In genomic region chr3:182792901-182793662, GRCh38 we compare ENCODE assay signal across 8 cellular contexts. TPM values are rescaled to one million over a fixed set of nuclear protein-coding genes. Genes with fewer than 3 reads are reported as not detected.
A peak's percentile ranks its signal among the peaks of the same experiment; 100 is the strongest.
DNase-seq lines count a peak whose midpoint lies in the region; ATAC-seq and TF ChIP-seq lines count a peak whose summit lies in the region.

Gene ATP11B, plus strand, starts transcription at chr3:182793504. Its CDS starts 256 bp downstream, at chr3:182793760.

- peaks cover 29% of the 10 kb centered on the region for H3K4me1 Mint-ChIP-seq in activated T-helper 2 cell treated with anti-CD3 and anti-CD28 coated beads, Interferon-gamma antibody, Interleukin-2, Interleukin-4, amounts not matched to agents 10 μg/mL and 5 μg/mL and 100 μg/mL, durations not matched to agents 14 hours and 24 hours and 36 hours (ENCODE audit: low read depth)
- peaks cover 40 to 45% of the 10 kb centered on the region in 2 donors for H3K4me1 Mint-ChIP-seq in natural killer cell

- H3K36me3 ChIP-seq in RWPE2 (ENCODE audit: low read depth) = no peaks in the 10 kb centered on the region

- peak; percentile 59 for ATAC-seq in GM21576 (IDR thresholded peaks at IDR 0.05; ENCODE audit: unreplicated experiment)
- ATAC-seq in RWPE2 (ENCODE audit: low read depth) = peak; percentile 50
- peak; percentile 76 to 92 (median 83) for ATAC-seq in natural killer cell

- H3K4me3 ChIP-seq in RWPE2 (ENCODE audit: severe bottlenecking) (peak within 1 kb of the TSS; percentile 100), fibroblast of mammary gland (ENCODE audit: control insufficient read depth, low read depth, low read length) (peak within 1 kb of the TSS; percentile 93)

- TF ChIP-seq RAD21 in Ishikawa (IDR thresholded peaks at IDR 0.05; ENCODE audit: low read depth) = no peak

- H3K27me3 Mint-ChIP-seq in activated T-helper 2 cell treated with anti-CD3 and anti-CD28 coated beads, Interferon-gamma antibody, Interleukin-2, Interleukin-4, amounts not matched to agents 10 μg/mL and 5 μg/mL and 100 μg/mL, durations not matched to agents 14 hours and 24 hours and 36 hours (ENCODE audit: low read depth) = no peaks in the 10 kb centered on the region
- H3K27me3 Mint-ChIP-seq in natural killer cell (ENCODE audit: low read depth in 2 of 2) = peaks cover 0 to 5% of the 10 kb centered on the region in 2 donors

- H3K9me3 Mint-ChIP-seq in activated T-helper 2 cell treated with anti-CD3 and anti-CD28 coated beads, Interferon-gamma antibody, Interleukin-2, Interleukin-4, amounts not matched to agents 10 μg/mL and 5 μg/mL and 100 μg/mL, durations not matched to agents 14 hours and 24 hours and 36 hours = no peaks in the 10 kb centered on the region
- H3K9me3 Mint-ChIP-seq in natural killer cell = no peaks in the 10 kb centered on the region

- peaks cover 29% of the 10 kb centered on the region for H3K36me3 Mint-ChIP-seq in activated T-helper 2 cell treated with anti-CD3 and anti-CD28 coated beads, Interferon-gamma antibody, Interleukin-2, Interleukin-4, amounts not matched to agents 10 μg/mL and 5 μg/mL and 100 μg/mL, durations not matched to agents 14 hours and 24 hours and 36 hours (ENCODE audit: low read depth)
- no peaks in the 10 kb centered on the region for H3K36me3 Mint-ChIP-seq in natural killer cell

- DNase-seq in DMS79 treated with DMSO at 0.1 percent for 48 hours (lab: John Stamatoyannopoulos, UW) (peak; percentile 61), RWPE2 (ENCODE audit: low spot score) (peak; percentile 61), fibroblast of mammary gland (ENCODE audit: low read depth) (peak; percentile 49), natural killer cell (peak; percentile 82)
- peak; percentile 75 for DNase-seq in activated T-helper 2 cell treated with anti-CD3 and anti-CD28 coated beads, Interferon-gamma antibody, Interleukin-2, Interleukin-4, amounts not matched to agents 10 μg/mL and 5 μg/mL and 100 μg/mL, durations not matched to agents 14 hours and 24 hours and 36 hours (ENCODE audit: low spot score)
- peak; percentile 72 to 88 (median 78) for DNase-seq in stimulated activated naive CD4-positive, alpha-beta T cell (lab: John Stamatoyannopoulos, UW)

- peaks cover 6% of the 10 kb centered on the region for H3K4me1 ChIP-seq in RWPE2 (ENCODE audit: insufficient read depth, poor library complexity, severe bottlenecking)

- TF ChIP-seq CTCF in RWPE2 (IDR thresholded peaks at IDR 0.05; ENCODE audit: poor library complexity, severe bottlenecking) = no peak
- TF ChIP-seq CTCF in fibroblast of mammary gland (conservative IDR thresholded peaks at IDR 0.05; ENCODE audit: control insufficient read depth, insufficient read depth, low read depth, low read length) = no peak
- no peak for TF ChIP-seq CTCF in natural killer cell (IDR thresholded peaks at IDR 0.05)

- no peak for TF ChIP-seq EP300 in Ishikawa (IDR thresholded peaks at IDR 0.05; ENCODE audit: borderline replicate concordance)

- no peaks in the 10 kb centered on the region for H3K27me3 ChIP-seq in RWPE2 (ENCODE audit: insufficient read depth, poor library complexity, severe bottlenecking)

- H3K4me3 Mint-ChIP-seq in activated T-helper 2 cell treated with anti-CD3 and anti-CD28 coated beads, Interferon-gamma antibody, Interleukin-2, Interleukin-4, amounts not matched to agents 10 μg/mL and 5 μg/mL and 100 μg/mL, durations not matched to agents 14 hours and 24 hours and 36 hours (ENCODE audit: low read depth) = peak within 1 kb of the TSS; percentile 97
- H3K4me3 Mint-ChIP-seq in natural killer cell = peak within 1 kb of the TSS; percentile 99

- peak within 1 kb of the TSS; percentile 97 for H3K27ac Mint-ChIP-seq in activated T-helper 2 cell treated with anti-CD3 and anti-CD28 coated beads, Interferon-gamma antibody, Interleukin-2, Interleukin-4, amounts not matched to agents 10 μg/mL and 5 μg/mL and 100 μg/mL, durations not matched to agents 14 hours and 24 hours and 36 hours
- peak within 1 kb of the TSS; percentile 97 to 98 for H3K27ac Mint-ChIP-seq in natural killer cell

- H3K9me3 ChIP-seq in RWPE2 (ENCODE audit: severe bottlenecking) = no peaks in the 10 kb centered on the region

- intact Hi-C loops in activated T-helper 2 cell treated with anti-CD3 and anti-CD28 coated beads, Interferon-gamma antibody, Interleukin-2, Interleukin-4, amounts not matched to agents 10 μg/mL and 5 μg/mL and 100 μg/mL, durations not matched to agents 14 hours and 24 hours and 36 hours (cut with micrococcal nuclease) = loop anchor here (5.0 to 10.0 kb wide), 4 partner anchors 69 to 642 kb away; partner anchors contain the start of gene MCCC1
- intact Hi-C loops in natural killer cell (cut with micrococcal nuclease) = loop anchor here (10.0 kb wide), 1 partner anchor 172 kb away; no protein-coding TSS in a partner anchor

- H3K27ac ChIP-seq in RWPE2 (ENCODE audit: poor library complexity, severe bottlenecking) = peak within 1 kb of the TSS; percentile 66

TF ChIP-seq in Ishikawa, 13 proteins besides CTCF, POLR2A, EP300 and RAD21:
- TF ChIP-seq USF1 (IDR thresholded peaks at IDR 0.05) (no peak), CREB1 (IDR thresholded peaks at IDR 0.05; ENCODE audit: low read depth) (peak; percentile 76), TCF12 (IDR thresholded peaks at IDR 0.05; ENCODE audit: low read depth) (no peak; the same call in 1 of the 2 replicates), YY1 (IDR thresholded peaks at IDR 0.05; ENCODE audit: low read depth) (0 out of 2 replicates have a peak, but pooled peaks have one; percentile 62), CEBPB (IDR thresholded peaks at IDR 0.05) (no peak), TAF1 (IDR thresholded peaks at IDR 0.05; ENCODE audit: low read depth) (peak; percentile 44), ZBTB7A (IDR thresholded peaks at IDR 0.05; ENCODE audit: low read depth) (peak; percentile 88), FOXM1 (IDR thresholded peaks at IDR 0.05; ENCODE audit: borderline replicate concordance, low read depth) (no peak), MAX (IDR thresholded peaks at IDR 0.05) (no peak; the same call in 1 of the 2 replicates)
- TF ChIP-seq, protein P1, sequence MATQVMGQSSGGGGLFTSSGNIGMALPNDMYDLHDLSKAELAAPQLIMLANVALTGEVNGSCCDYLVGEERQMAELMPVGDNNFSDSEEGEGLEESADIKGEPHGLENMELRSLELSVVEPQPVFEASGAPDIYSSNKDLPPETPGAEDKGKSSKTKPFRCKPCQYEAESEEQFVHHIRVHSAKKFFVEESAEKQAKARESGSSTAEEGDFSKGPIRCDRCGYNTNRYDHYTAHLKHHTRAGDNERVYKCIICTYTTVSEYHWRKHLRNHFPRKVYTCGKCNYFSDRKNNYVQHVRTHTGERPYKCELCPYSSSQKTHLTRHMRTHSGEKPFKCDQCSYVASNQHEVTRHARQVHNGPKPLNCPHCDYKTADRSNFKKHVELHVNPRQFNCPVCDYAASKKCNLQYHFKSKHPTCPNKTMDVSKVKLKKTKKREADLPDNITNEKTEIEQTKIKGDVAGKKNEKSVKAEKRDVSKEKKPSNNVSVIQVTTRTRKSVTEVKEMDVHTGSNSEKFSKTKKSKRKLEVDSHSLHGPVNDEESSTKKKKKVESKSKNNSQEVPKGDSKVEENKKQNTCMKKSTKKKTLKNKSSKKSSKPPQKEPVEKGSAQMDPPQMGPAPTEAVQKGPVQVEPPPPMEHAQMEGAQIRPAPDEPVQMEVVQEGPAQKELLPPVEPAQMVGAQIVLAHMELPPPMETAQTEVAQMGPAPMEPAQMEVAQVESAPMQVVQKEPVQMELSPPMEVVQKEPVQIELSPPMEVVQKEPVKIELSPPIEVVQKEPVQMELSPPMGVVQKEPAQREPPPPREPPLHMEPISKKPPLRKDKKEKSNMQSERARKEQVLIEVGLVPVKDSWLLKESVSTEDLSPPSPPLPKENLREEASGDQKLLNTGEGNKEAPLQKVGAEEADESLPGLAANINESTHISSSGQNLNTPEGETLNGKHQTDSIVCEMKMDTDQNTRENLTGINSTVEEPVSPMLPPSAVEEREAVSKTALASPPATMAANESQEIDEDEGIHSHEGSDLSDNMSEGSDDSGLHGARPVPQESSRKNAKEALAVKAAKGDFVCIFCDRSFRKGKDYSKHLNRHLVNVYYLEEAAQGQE (IDR thresholded peaks at IDR 0.05; ENCODE audit: low read depth) = no peak

RNA-seq across cellular contexts. Expression of gene ATP11B, which starts in this region (rescaled TPM):
- total RNA-seq in activated T-helper 2 cell treated with anti-CD3 and anti-CD28 coated beads, Interferon-gamma antibody, Interleukin-2, Interleukin-4, amounts not matched to agents 10 μg/mL and 5 μg/mL and 100 μg/mL, durations not matched to agents 14 hours and 24 hours and 36 hours = 97.5 and 98.3 TPM in 2 replicates
- 100 to 1,000 TPM; 157 to 174 (median 172) TPM for total RNA-seq in natural killer cell

Comparison
In these comparisons a context has a peak if more than half of its experiments do, and no peak if none do; other contexts are left out.
1. Peak in every context shown above with its lines: DNase-seq, ATAC-seq, H3K4me3 ChIP-seq and H3K27ac ChIP-seq.